ENCODE assay signal across 31 cellular contexts in genomic region chr12:19465711-19466110, GRCh38.
"Had no signal": no experiment of that assay in that cellular context is flagged by ENCODE, and none has a peak within 500 bp of the region (broad histone marks: within the 10 kb centered on the region; RNA-seq: fewer than 3 reads in every experiment).

No MANE protein-coding gene starts in this region.

- ATAC-seq: activated T-cell treated with anti-CD3 and anti-CD28 coated beads, Interleukin-2, amount 50 U/mL, for 72 hours; Panc1; Right ventricle myocardium inferior; T-cell had no signal

- H3K4me3 Mint-ChIP-seq: activated CD4-positive, alpha-beta memory T cell treated with anti-CD3 and anti-CD28 coated beads for 36 hours; activated CD4-positive, alpha-beta T cell treated with anti-CD3 and anti-CD28 coated beads, Interleukin-2, amount 10 ng/mL, durations not matched to agents 7 days and 5 days; activated naive CD4-positive, alpha-beta T cell treated with anti-CD3 and anti-CD28 coated beads, Interleukin-2, amount 10 ng/mL, durations not matched to agents 7 days and 5 days; activated naive CD8-positive, alpha-beta T cell treated with anti-CD3 and anti-CD28 coated beads, Interleukin-2, amount 10 ng/mL, durations not matched to agents 7 days and 5 days; activated T-cell treated with anti-CD3 and anti-CD28 coated beads, Interleukin-2, amount 50 U/mL, for 72 hours; T-cell had no signal

- H3K27ac Mint-ChIP-seq: activated CD4-positive, alpha-beta memory T cell treated with anti-CD3 and anti-CD28 coated beads for 36 hours; activated CD4-positive, alpha-beta T cell treated with anti-CD3 and anti-CD28 coated beads, Interleukin-2, amount 10 ng/mL, durations not matched to agents 7 days and 5 days; activated naive CD4-positive, alpha-beta T cell treated with anti-CD3 and anti-CD28 coated beads, Interleukin-2, amount 10 ng/mL, durations not matched to agents 7 days and 5 days; activated naive CD8-positive, alpha-beta T cell treated with anti-CD3 and anti-CD28 coated beads, Interleukin-2, amount 10 ng/mL, durations not matched to agents 7 days and 5 days; activated T-helper 2 cell treated with anti-CD3 and anti-CD28 coated beads, Interferon-gamma antibody, Interleukin-2, Interleukin-4, amounts not matched to agents 10 μg/mL and 5 μg/mL and 100 μg/mL, durations not matched to agents 14 hours and 24 hours and 36 hours; T-cell had no signal

- FAIRE-seq: astrocyte, TTC549 had no signal

- H3K27me3 Mint-ChIP-seq: activated CD4-positive, alpha-beta memory T cell treated with anti-CD3 and anti-CD28 coated beads for 36 hours; activated CD4-positive, alpha-beta T cell treated with anti-CD3 and anti-CD28 coated beads, Interleukin-2, amount 10 ng/mL, durations not matched to agents 7 days and 5 days; activated naive CD4-positive, alpha-beta T cell treated with anti-CD3 and anti-CD28 coated beads, Interleukin-2, amount 10 ng/mL, durations not matched to agents 7 days and 5 days; activated naive CD8-positive, alpha-beta T cell treated with anti-CD3 and anti-CD28 coated beads, Interleukin-2, amount 10 ng/mL, durations not matched to agents 7 days and 5 days; T-cell had no signal

- H3K4me3 ChIP-seq: cardiac muscle cell, MG63, SK-N-MC had no signal

- DNase-seq: activated CD4-positive, alpha-beta memory T cell treated with anti-CD3 and anti-CD28 coated beads for 36 hours; activated CD4-positive, alpha-beta T cell treated with anti-CD3 and anti-CD28 coated beads, Interleukin-2, amount 10 ng/mL, durations not matched to agents 7 days and 5 days; activated CD4-positive, CD25-positive, alpha-beta regulatory T cell; activated CD8-positive, alpha-beta memory T cell treated with anti-CD3 and anti-CD28 coated beads for 24 hours; activated gamma-delta T cell treated with Interleukin-2 at 50 U/mL for 16 hours; activated naive CD4-positive, alpha-beta T cell treated with anti-CD3 and anti-CD28 coated beads, Interleukin-2, amount 10 ng/mL, durations not matched to agents 7 days and 5 days; activated naive CD8-positive, alpha-beta T cell treated with anti-CD3 and anti-CD28 coated beads, Interleukin-2, amount 10 ng/mL, durations not matched to agents 7 days and 5 days; activated T-cell treated with anti-CD3 and anti-CD28 coated beads, Interleukin-2, amount 50 U/mL, for 72 hours; brain microvascular endothelial cell; MG63; MV-4-11; NCI-H1092 treated with DMSO at 0.1 percent for 48 hours; NCI-H1417 treated with DMSO at 0.1 percent for 48 hours; NCI-H1694; NCI-H2029; NCI-H345; NCI-H510A; NCI-H526 treated with DMSO at 0.1 percent for 48 hours; NK-92 treated with Interleukin-12 subunit alpha and Interleukin-12 subunit beta, amount 100 ng/mL, for 24 hours; OCI-M1; RPMI8226; T-cell; T-helper 2 cell; T1000 had no signal

- H3K27ac ChIP-seq: brain microvascular endothelial cell, cardiac muscle cell, SK-N-MC had no signal

- H3K9me3 Mint-ChIP-seq: activated CD4-positive, alpha-beta memory T cell treated with anti-CD3 and anti-CD28 coated beads for 36 hours; activated CD4-positive, alpha-beta T cell treated with anti-CD3 and anti-CD28 coated beads, Interleukin-2, amount 10 ng/mL, durations not matched to agents 7 days and 5 days; activated naive CD4-positive, alpha-beta T cell treated with anti-CD3 and anti-CD28 coated beads, Interleukin-2, amount 10 ng/mL, durations not matched to agents 7 days and 5 days; activated naive CD8-positive, alpha-beta T cell treated with anti-CD3 and anti-CD28 coated beads, Interleukin-2, amount 10 ng/mL, durations not matched to agents 7 days and 5 days; activated T-cell treated with anti-CD3 and anti-CD28 coated beads, Interleukin-2, amount 50 U/mL, for 72 hours; activated T-helper 2 cell treated with anti-CD3 and anti-CD28 coated beads, Interferon-gamma antibody, Interleukin-2, Interleukin-4, amounts not matched to agents 10 μg/mL and 5 μg/mL and 100 μg/mL, durations not matched to agents 14 hours and 24 hours and 36 hours; T-cell had no signal

- H3K27me3 ChIP-seq: brain microvascular endothelial cell, cardiac muscle cell, MG63 had no signal

- H3K9me3 ChIP-seq: MG63 had no signal
